ENCODE assay signal across 29 cellular contexts in the genomic region with DNA sequence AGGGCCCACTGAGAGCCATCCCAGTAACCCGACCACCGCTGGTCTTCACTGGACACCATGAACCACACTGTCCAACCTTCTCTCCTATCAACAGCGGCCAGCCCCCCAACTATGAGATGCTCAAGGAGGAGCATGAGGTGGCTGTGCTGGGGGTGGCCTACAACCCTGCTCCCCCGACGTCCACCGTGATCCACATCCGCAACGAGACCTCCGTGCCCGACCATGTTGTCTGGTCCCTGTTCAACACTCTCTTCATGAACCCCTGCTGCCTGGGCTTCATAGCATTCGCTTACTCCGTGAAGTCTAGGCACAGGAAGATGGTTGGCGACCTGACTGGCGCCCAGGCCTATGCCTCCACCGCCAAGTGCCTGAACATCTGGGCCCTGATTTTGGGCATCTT.
"Had no signal": no experiment of that assay in that cellular context is flagged by ENCODE, and none has a peak within 500 bp of the region (broad histone marks: within the 10 kb centered on the region; RNA-seq: fewer than 3 reads in every experiment).

No MANE protein-coding gene starts in this region.

- H3K27me3 Mint-ChIP-seq: stimulated activated memory B cell treated with anti-CD40 and anti-IgM and Interleukin-4, amounts not matched to agents 10 μg/mL and 1 μg/mL and 100 μg/mL, for 72 hours; stimulated activated naive B cell treated with anti-CD40 and anti-IgM and Interleukin-4, amounts not matched to agents 10 μg/mL and 1 μg/mL and 100 μg/mL, for 72 hours; stimulated activated naive CD8-positive, alpha-beta T cell treated with anti-CD3 and anti-CD28 coated beads, Interleukin-15, amount 100 ng/mL, for 72 hours; stimulated activated naive CD8-positive, alpha-beta T cell treated with anti-CD3 and anti-CD28 coated beads, Interleukin-15, Interleukin-2, amounts not matched to agents 100 ng/mL and 50 ng/mL, for 24 hours; type B pancreatic cell had no signal

- H3K4me3 Mint-ChIP-seq: stimulated activated effector memory CD8-positive, alpha-beta T cell treated with anti-CD3 and anti-CD28 coated beads, Interleukin-12 subunit alpha, Interleukin-12 subunit beta, amount 100 ng/mL, for 72 hours; stimulated activated memory B cell treated with anti-CD40 and anti-IgM and Interleukin-4, amounts not matched to agents 10 μg/mL and 1 μg/mL and 100 μg/mL, for 72 hours; stimulated activated naive B cell treated with anti-CD40 and anti-IgM and Interleukin-4, amounts not matched to agents 10 μg/mL and 1 μg/mL and 100 μg/mL, for 72 hours; stimulated activated naive CD8-positive, alpha-beta T cell treated with anti-CD3 and anti-CD28 coated beads, Interleukin-15, amount 100 ng/mL, for 72 hours; stimulated activated naive CD8-positive, alpha-beta T cell treated with anti-CD3 and anti-CD28 coated beads, Interleukin-15, Interleukin-2, amounts not matched to agents 100 ng/mL and 50 ng/mL, for 24 hours; type B pancreatic cell had no signal

- H3K4me3 ChIP-seq: stomach, suprapubic skin, testis, thoracic aorta, thyroid gland, tibial artery, tibial nerve, transverse colon, upper lobe of left lung, upper lobe of right lung, uterus, vagina had no signal

- H3K36me3 ChIP-seq: stomach, suprapubic skin, thoracic aorta, thyroid gland, tibial artery, tibial nerve, transverse colon, upper lobe of left lung, upper lobe of right lung, uterus, vagina had no signal

- H3K36me3 Mint-ChIP-seq: stimulated activated effector memory CD8-positive, alpha-beta T cell treated with anti-CD3 and anti-CD28 coated beads, Interleukin-12 subunit alpha, Interleukin-12 subunit beta, amount 100 ng/mL, for 72 hours; stimulated activated memory B cell treated with anti-CD40 and anti-IgM and Interleukin-4, amounts not matched to agents 10 μg/mL and 1 μg/mL and 100 μg/mL, for 72 hours; stimulated activated naive B cell treated with anti-CD40 and anti-IgM and Interleukin-4, amounts not matched to agents 10 μg/mL and 1 μg/mL and 100 μg/mL, for 72 hours had no signal

- H3K9me3 ChIP-seq: suprapubic skin, testis, thoracic aorta, thyroid gland, tibial artery, tibial nerve, transverse colon, upper lobe of left lung, upper lobe of right lung, uterus, vagina had no signal

- H3K27ac ChIP-seq: stomach, suprapubic skin, testis, thoracic aorta, thyroid gland, tibial artery, tibial nerve, transverse colon, upper lobe of left lung, upper lobe of right lung, uterus, vagina had no signal

- H3K4me1 Mint-ChIP-seq: stimulated activated effector memory CD8-positive, alpha-beta T cell treated with anti-CD3 and anti-CD28 coated beads, Interleukin-12 subunit alpha, Interleukin-12 subunit beta, amount 100 ng/mL, for 72 hours; stimulated activated memory B cell treated with anti-CD40 and anti-IgM and Interleukin-4, amounts not matched to agents 10 μg/mL and 1 μg/mL and 100 μg/mL, for 72 hours; stimulated activated naive B cell treated with anti-CD40 and anti-IgM and Interleukin-4, amounts not matched to agents 10 μg/mL and 1 μg/mL and 100 μg/mL, for 72 hours; stimulated activated naive CD8-positive, alpha-beta T cell treated with anti-CD3 and anti-CD28 coated beads, Interleukin-15, amount 100 ng/mL, for 72 hours had no signal

- DNase-seq: stimulated activated CD4-positive, alpha-beta T cell treated with anti-CD3 and anti-CD28 coated beads, Interleukin-2, amount 100 ng/mL, for 48 hours; stimulated activated CD4-positive, alpha-beta T cell treated with anti-CD3 and anti-CD28 coated beads, Interleukin-4, amount 100 ng/mL, for 1 hour; stimulated activated CD4-positive, alpha-beta T cell treated with anti-CD3 and anti-CD28 coated beads, Interleukin-4, amount 100 ng/mL, for 24 hours; stimulated activated CD4-positive, alpha-beta T cell treated with anti-CD3 and anti-CD28 coated beads, Interleukin-4, amount 100 ng/mL, for 4 hours; stimulated activated CD8-positive, alpha-beta memory T cell treated with anti-CD3 and anti-CD28 coated beads, Interleukin-4, amount 100 ng/mL, for 48 hours; stimulated activated naive B cell treated with anti-CD40 and anti-IgM and Interleukin-4, amounts not matched to agents 10 μg/mL and 1 μg/mL and 100 μg/mL, for 72 hours; stimulated activated naive CD4-positive, alpha-beta T cell; stimulated activated naive CD4-positive, alpha-beta T cell treated with Interleukin-2 at 50 U/mL for 16 hours; stimulated activated naive CD8-positive, alpha-beta T cell treated with anti-CD3 and anti-CD28 coated beads, Interleukin-15, amount 100 ng/mL, for 72 hours; stimulated activated naive CD8-positive, alpha-beta T cell treated with anti-CD3 and anti-CD28 coated beads, Interleukin-15, Interleukin-2, amounts not matched to agents 100 U/mL and 50 U/mL, for 24 hours; stomach; substantia nigra; testis; thyroid gland; tibial artery; transverse colon; trophoblast cell; upper lobe of right lung; uterus had no signal

- FAIRE-seq: urothelium cell line had no signal

- H3K27ac Mint-ChIP-seq: stimulated activated effector memory CD8-positive, alpha-beta T cell treated with anti-CD3 and anti-CD28 coated beads, Interleukin-12 subunit alpha, Interleukin-12 subunit beta, amount 100 ng/mL, for 72 hours; stimulated activated memory B cell treated with anti-CD40 and anti-IgM and Interleukin-4, amounts not matched to agents 10 μg/mL and 1 μg/mL and 100 μg/mL, for 72 hours; stimulated activated naive B cell treated with anti-CD40 and anti-IgM and Interleukin-4, amounts not matched to agents 10 μg/mL and 1 μg/mL and 100 μg/mL, for 72 hours; stimulated activated naive CD8-positive, alpha-beta T cell treated with anti-CD3 and anti-CD28 coated beads, Interleukin-15, amount 100 ng/mL, for 72 hours; stimulated activated naive CD8-positive, alpha-beta T cell treated with anti-CD3 and anti-CD28 coated beads, Interleukin-15, Interleukin-2, amounts not matched to agents 100 ng/mL and 50 ng/mL, for 24 hours; type B pancreatic cell had no signal

- H3K4me1 ChIP-seq: stomach, suprapubic skin, testis, thyroid gland, tibial artery, tibial nerve, transverse colon, upper lobe of left lung, upper lobe of right lung, uterus, vagina had no signal

- H3K27me3 ChIP-seq: stomach, suprapubic skin, testis, thyroid gland, tibial artery, tibial nerve, transverse colon, upper lobe of left lung, upper lobe of right lung, uterus, vagina had no signal

- ATAC-seq: stimulated activated effector memory CD8-positive, alpha-beta T cell treated with anti-CD3 and anti-CD28 coated beads, Interleukin-12 subunit alpha, Interleukin-12 subunit beta, amount 100 ng/mL, for 72 hours; stimulated activated memory B cell treated with anti-CD40 and anti-IgM and Interleukin-4, amounts not matched to agents 10 μg/mL and 1 μg/mL and 100 μg/mL, for 72 hours; stimulated activated naive B cell treated with anti-CD40 and anti-IgM and Interleukin-4, amounts not matched to agents 10 μg/mL and 1 μg/mL and 100 μg/mL, for 72 hours; stimulated activated naive CD8-positive, alpha-beta T cell treated with anti-CD3 and anti-CD28 coated beads, Interleukin-15, amount 100 ng/mL, for 72 hours; stimulated activated naive CD8-positive, alpha-beta T cell treated with anti-CD3 and anti-CD28 coated beads, Interleukin-15, Interleukin-2, amounts not matched to agents 100 U/mL and 50 U/mL, for 24 hours; upper lobe of right lung had no signal
